ENCODE assay signal across 9 cellular contexts in genomic region chr2:16650287-16651249, GRCh38. TPM values are rescaled to one million over a fixed set of nuclear protein-coding genes. Genes with fewer than 3 reads are reported as not detected.
DNase-seq lines count a peak whose midpoint lies in the region; ATAC-seq and TF ChIP-seq lines count a peak whose summit lies in the region.
"Had no signal": no experiment of that assay in that cellular context is flagged by ENCODE, and none has a peak within 500 bp of the region (broad histone marks: within the 10 kb centered on the region; RNA-seq: fewer than 3 reads in every experiment).

No MANE protein-coding gene starts in this region.

- H3K9me2 ChIP-seq in Karpas-422 (replicated peaks; ENCODE audit: insufficient read depth, low read length), result no peaks in the 10 kb centered on the region

- H3K4me3 ChIP-seq in Karpas-422 (ENCODE audit: low read length) (peak overlapping the region; percentile 40; the same call in 1 of the 2 replicates), astrocyte of the spinal cord (ENCODE audit: low read depth, low read length) (peak overlapping the region; percentile 6), subcutaneous abdominal adipose tissue (ENCODE audit: low read depth in 1 of 5, low read length in 5 of 5) (peak overlapping the region; percentile 43 to 63 (median 48)), neural progenitor cell (no peak overlapping the region)

- H3K9me3 ChIP-seq in Karpas-422 (ENCODE audit: low read length) (no peaks in the 10 kb centered on the region), subcutaneous abdominal adipose tissue (ENCODE audit: control insufficient read depth in 5 of 5, low read length in 5 of 5) (no peaks in the 10 kb centered on the region), neural progenitor cell (ENCODE audit: low read depth) (no peaks in the 10 kb centered on the region)

- H3K27ac Mint-ChIP-seq in neural progenitor cell, result no peak overlapping the region

- in situ Hi-C loops in astrocyte of the spinal cord (cut with HindIII; ENCODE audit: low sequenced_read_pairs), result no loop called here

- no peaks in the 10 kb centered on the region for H4K20me1 ChIP-seq in Karpas-422 (ENCODE audit: insufficient read depth, low read depth, low read length)
- H4K20me1 ChIP-seq in neural progenitor cell (ENCODE audit: low read depth), result no peaks in the 10 kb centered on the region

- no peak overlapping the region for H3K4me3 Mint-ChIP-seq in neural progenitor cell

- intact Hi-C loops in left colon (cut with DNase I, micrococcal nuclease), result no loop called here

- H3K4me1 Mint-ChIP-seq in neural progenitor cell, result peaks cover 25% of the 10 kb centered on the region

- no peaks in the 10 kb centered on the region for H3K27me3 ChIP-seq in Karpas-422 (ENCODE audit: low read length)
- no peaks in the 10 kb centered on the region for H3K27me3 ChIP-seq in subcutaneous abdominal adipose tissue (ENCODE audit: control insufficient read depth in 5 of 5, insufficient read depth in 4 of 5, low read length in 5 of 5)
- no peaks in the 10 kb centered on the region for H3K27me3 ChIP-seq in neural progenitor cell

- H3K4me2 ChIP-seq in Karpas-422 (ENCODE audit: low read depth, low read length, poor library complexity, severe bottlenecking) (peak overlapping the region; percentile 45), neural progenitor cell (no peak overlapping the region)

- DNase-seq in Karpas-422, result no peak
- peak; percentile 87 for DNase-seq in astrocyte of the spinal cord (ENCODE audit: low read depth, low spot score)
- no peak for DNase-seq in left colon
- DNase-seq in NCI-H1048 (lab: John Stamatoyannopoulos, UW), result no peak
- no peak for DNase-seq in neural progenitor cell (ENCODE audit: low spot score)
- no peak for DNase-seq in NCI-H2081 treated with DMSO at 0.1 percent for 48 hours (lab: John Stamatoyannopoulos, UW)
- DNase-seq: activated CD4-positive, alpha-beta T cell treated with anti-CD3 and anti-CD28 coated beads, Interleukin-2, amount 50 U/mL, for 4 hours had no signal

- H3K9me3 Mint-ChIP-seq in neural progenitor cell, result no peaks in the 10 kb centered on the region

- H3K27me3 Mint-ChIP-seq in neural progenitor cell (ENCODE audit: insufficient read depth, low read depth), result peaks cover 2% of the 10 kb centered on the region

- peak overlapping the region; percentile 45 for H3K9ac ChIP-seq in Karpas-422 (ENCODE audit: low read length)
- H3K9ac ChIP-seq in subcutaneous abdominal adipose tissue (ENCODE audit: low read length in 5 of 5), result peak overlapping the region; percentile 45 to 64 (median 61)
- H3K9ac ChIP-seq in neural progenitor cell, result no peak overlapping the region

- no peak for TF ChIP-seq POLR2A in GM18505 (IDR thresholded peaks at IDR 0.05; ENCODE audit: borderline replicate concordance, extremely low read depth, insufficient read depth, insufficient read length)

- H2AFZ ChIP-seq in Karpas-422 (ENCODE audit: low read length) (peak overlapping the region; percentile 70; the same call in 1 of the 2 replicates), neural progenitor cell (replicated peaks) (no peak overlapping the region)

- ATAC-seq in left colon, result peak; percentile 51
- no peak for ATAC-seq in GM18505 (IDR thresholded peaks at IDR 0.05; ENCODE audit: unreplicated experiment)

- TF ChIP-seq CTCF in astrocyte of the spinal cord (IDR thresholded peaks at IDR 0.05; ENCODE audit: low read depth, low read length) (no peak), neural progenitor cell (IDR thresholded peaks at IDR 0.05) (no peak)

- H3K36me3 Mint-ChIP-seq in neural progenitor cell, result no peaks in the 10 kb centered on the region

- H3K27ac ChIP-seq in Karpas-422 (ENCODE audit: low read length), result no peak overlapping the region
- H3K27ac ChIP-seq in subcutaneous abdominal adipose tissue (ENCODE audit: low read depth, low read length), result peak overlapping the region; percentile 77
- H3K27ac ChIP-seq in neural progenitor cell, result no peak overlapping the region

- H3F3A ChIP-seq in neural progenitor cell (ENCODE audit: low read depth), result no peaks in the 10 kb centered on the region

- H3K36me3 ChIP-seq in Karpas-422 (ENCODE audit: insufficient read depth, low read length), result no peaks in the 10 kb centered on the region
- H3K36me3 ChIP-seq in subcutaneous abdominal adipose tissue (ENCODE audit: control insufficient read depth in 5 of 5, insufficient read depth in 5 of 5, low read length in 5 of 5), result peaks cover 0 to 16% (median 0%) of the 10 kb centered on the region in 5 donors
- H3K36me3 ChIP-seq in neural progenitor cell, result no peaks in the 10 kb centered on the region

- no peaks in the 10 kb centered on the region for H3K79me2 ChIP-seq in Karpas-422 (ENCODE audit: low read length)
- H3K79me2 ChIP-seq in neural progenitor cell (ENCODE audit: low read depth), result no peaks in the 10 kb centered on the region

- H3K4me1 ChIP-seq in Karpas-422 (ENCODE audit: low read length) (peaks cover 30% of the 10 kb centered on the region), subcutaneous abdominal adipose tissue (ENCODE audit: control insufficient read depth in 5 of 5, insufficient read depth in 5 of 5, low read length in 5 of 5) (peaks cover 5 to 64% (median 60%) of the 10 kb centered on the region in 5 donors), neural progenitor cell (peaks cover 12% of the 10 kb centered on the region)

RNA-seq across cellular contexts. Expression of gene CYRIA, which starts 15.1 kb away (rescaled TPM):
- 2.3 and 4.2 TPM in 2 replicates for total RNA-seq in Karpas-422 (2014; rRNA removed; shearing (Covaris generic); ENCODE audit: low replicate concordance)
- total RNA-seq in left colon (1 to 10 TPM; 2.4 to 6.4 TPM), neural progenitor cell (ENCODE audit: low replicate concordance) (0.81 and 1.0 TPM in 2 replicates)
